Comparison of ENCODE assay signal across 1 cellular context in the genomic region with DNA sequence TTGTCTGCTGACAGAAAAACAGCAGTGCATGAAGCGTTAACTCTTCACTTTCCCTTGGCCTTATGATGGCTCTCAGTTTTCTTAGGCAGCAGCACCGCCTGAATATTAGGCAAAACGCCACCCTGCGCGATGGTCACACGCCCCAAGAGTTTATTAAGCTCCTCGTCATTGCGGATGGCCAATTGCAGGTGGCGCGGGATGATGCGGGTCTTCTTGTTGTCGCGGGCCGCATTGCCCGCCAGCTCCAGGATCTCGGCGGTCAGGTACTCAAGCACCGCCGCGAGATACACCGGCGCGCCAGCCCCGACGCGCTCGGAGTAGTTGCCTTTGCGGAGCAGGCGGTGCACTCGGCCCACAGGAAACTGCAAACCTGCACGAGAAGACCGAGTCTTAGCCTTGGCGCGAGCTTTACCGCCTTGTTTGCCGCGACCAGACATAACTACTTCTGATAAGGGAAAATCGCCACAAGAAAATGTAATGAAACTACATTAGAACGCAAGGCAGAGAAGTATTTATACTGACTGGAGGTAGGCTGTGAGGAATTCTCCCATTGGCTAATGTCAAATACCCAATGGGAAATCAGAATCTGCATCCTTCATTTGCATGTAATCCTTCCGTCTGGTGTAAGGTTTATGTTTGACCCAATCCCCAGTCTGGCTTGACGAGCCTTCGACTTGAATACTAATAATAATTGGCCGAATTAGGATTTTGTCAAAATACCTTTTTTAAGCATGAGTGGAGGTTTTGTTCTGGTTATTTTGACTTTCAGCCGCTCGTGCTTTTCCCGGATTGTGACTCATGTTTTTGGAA.
TF ChIP-seq lines count a peak whose summit lies in the region.

No MANE protein-coding gene starts in this region.

TF ChIP-seq in GM12878, 131 proteins besides CTCF, POLR2A, EP300 and RAD21 (continued from another document and continues in another):
- TF ChIP-seq E2F8 (IDR thresholded peaks at IDR 0.05; ENCODE audit: low read depth, partially characterized antibody) (no peak), ZBED1 (IDR thresholded peaks at IDR 0.05; ENCODE audit: borderline replicate concordance) (peak; percentile 93), PML (IDR thresholded peaks at IDR 0.05; ENCODE audit: low read length) (peak; percentile 98), BHLHE40 (IDR thresholded peaks at IDR 0.05; ENCODE audit: borderline replicate concordance in 1 of 2, low read depth in 2 of 2, low read length in 1 of 2) (peak in 1 of 2 experiments; percentile 23; a peak in 1 of 4 replicates), ASH2L (IDR thresholded peaks at IDR 0.05; ENCODE audit: borderline replicate concordance, low read depth) (no peak), KAT2A (conservative IDR thresholded peaks at IDR 0.05; ENCODE audit: control insufficient read depth, low read depth, low read length) (no peak), TARDBP (IDR thresholded peaks at IDR 0.05; ENCODE audit: borderline replicate concordance) (no peak), TCF3 (IDR thresholded peaks at IDR 0.05; ENCODE audit: borderline replicate concordance, insufficient read depth, low read depth, low read length) (peak; percentile 83; the same call in 1 of the 2 replicates), ZNF274 (IDR thresholded peaks at IDR 0.05; ENCODE audit: insufficient read depth, insufficient read length) (no peak), YBX1 (IDR thresholded peaks at IDR 0.05) (no peak), FOXK2 (IDR thresholded peaks at IDR 0.05) (no peak), POU2F2 (IDR thresholded peaks at IDR 0.05; ENCODE audit: borderline replicate concordance, low read depth, low read length) (peak; percentile 95), NBN (IDR thresholded peaks at IDR 0.05) (0 out of 2 replicates have a peak, but pooled peaks have one; percentile 13), TAF1 (IDR thresholded peaks at IDR 0.05; ENCODE audit: borderline replicate concordance, low read depth, low read length) (peak; percentile 43; the same call in 1 of the 2 replicates), CBX5 (IDR thresholded peaks at IDR 0.05; ENCODE audit: low read depth) (no peak), RELB (IDR thresholded peaks at IDR 0.05; ENCODE audit: low read depth) (peak; percentile 26; the same call in 1 of the 2 replicates), RUNX3 (IDR thresholded peaks at IDR 0.05; ENCODE audit: low read length) (peak; percentile 57), SREBF1 (IDR thresholded peaks at IDR 0.05; ENCODE audit: low read length) (no peak), NFXL1 (IDR thresholded peaks at IDR 0.05; ENCODE audit: borderline replicate concordance) (peak; percentile 92), ZNF687 (IDR thresholded peaks at IDR 0.05) (peak; percentile 64), GABPA (IDR thresholded peaks at IDR 0.05; ENCODE audit: low read depth) (no peak), RB1 (IDR thresholded peaks at IDR 0.05; ENCODE audit: borderline replicate concordance) (peak; percentile 66; the same call in 1 of the 2 replicates), SIN3A (IDR thresholded peaks at IDR 0.05; ENCODE audit: low read depth, low read length) (no peak; the same call in 1 of the 2 replicates), NRF1 (conservative IDR thresholded peaks at IDR 0.05; ENCODE audit: low read depth, low read length) (no peak), ZNF207 (IDR thresholded peaks at IDR 0.05; ENCODE audit: borderline replicate concordance) (0 out of 2 replicates have a peak, but pooled peaks have one; percentile 42), PKNOX1 (IDR thresholded peaks at IDR 0.05) (no peak), BRCA1 (IDR thresholded peaks at IDR 0.05; ENCODE audit: low read depth, low read length) (no peak), TBL1XR1 (IDR thresholded peaks at IDR 0.05; ENCODE audit: low read depth, low read length) (no peak), NFYA (IDR thresholded peaks at IDR 0.05; ENCODE audit: borderline replicate concordance, low read depth, low read length) (peak; percentile 51; the same call in 1 of the 2 replicates), JUND (IDR thresholded peaks at IDR 0.05; ENCODE audit: low read depth, low read length) (no peak)
- TF ChIP-seq, protein P1, sequence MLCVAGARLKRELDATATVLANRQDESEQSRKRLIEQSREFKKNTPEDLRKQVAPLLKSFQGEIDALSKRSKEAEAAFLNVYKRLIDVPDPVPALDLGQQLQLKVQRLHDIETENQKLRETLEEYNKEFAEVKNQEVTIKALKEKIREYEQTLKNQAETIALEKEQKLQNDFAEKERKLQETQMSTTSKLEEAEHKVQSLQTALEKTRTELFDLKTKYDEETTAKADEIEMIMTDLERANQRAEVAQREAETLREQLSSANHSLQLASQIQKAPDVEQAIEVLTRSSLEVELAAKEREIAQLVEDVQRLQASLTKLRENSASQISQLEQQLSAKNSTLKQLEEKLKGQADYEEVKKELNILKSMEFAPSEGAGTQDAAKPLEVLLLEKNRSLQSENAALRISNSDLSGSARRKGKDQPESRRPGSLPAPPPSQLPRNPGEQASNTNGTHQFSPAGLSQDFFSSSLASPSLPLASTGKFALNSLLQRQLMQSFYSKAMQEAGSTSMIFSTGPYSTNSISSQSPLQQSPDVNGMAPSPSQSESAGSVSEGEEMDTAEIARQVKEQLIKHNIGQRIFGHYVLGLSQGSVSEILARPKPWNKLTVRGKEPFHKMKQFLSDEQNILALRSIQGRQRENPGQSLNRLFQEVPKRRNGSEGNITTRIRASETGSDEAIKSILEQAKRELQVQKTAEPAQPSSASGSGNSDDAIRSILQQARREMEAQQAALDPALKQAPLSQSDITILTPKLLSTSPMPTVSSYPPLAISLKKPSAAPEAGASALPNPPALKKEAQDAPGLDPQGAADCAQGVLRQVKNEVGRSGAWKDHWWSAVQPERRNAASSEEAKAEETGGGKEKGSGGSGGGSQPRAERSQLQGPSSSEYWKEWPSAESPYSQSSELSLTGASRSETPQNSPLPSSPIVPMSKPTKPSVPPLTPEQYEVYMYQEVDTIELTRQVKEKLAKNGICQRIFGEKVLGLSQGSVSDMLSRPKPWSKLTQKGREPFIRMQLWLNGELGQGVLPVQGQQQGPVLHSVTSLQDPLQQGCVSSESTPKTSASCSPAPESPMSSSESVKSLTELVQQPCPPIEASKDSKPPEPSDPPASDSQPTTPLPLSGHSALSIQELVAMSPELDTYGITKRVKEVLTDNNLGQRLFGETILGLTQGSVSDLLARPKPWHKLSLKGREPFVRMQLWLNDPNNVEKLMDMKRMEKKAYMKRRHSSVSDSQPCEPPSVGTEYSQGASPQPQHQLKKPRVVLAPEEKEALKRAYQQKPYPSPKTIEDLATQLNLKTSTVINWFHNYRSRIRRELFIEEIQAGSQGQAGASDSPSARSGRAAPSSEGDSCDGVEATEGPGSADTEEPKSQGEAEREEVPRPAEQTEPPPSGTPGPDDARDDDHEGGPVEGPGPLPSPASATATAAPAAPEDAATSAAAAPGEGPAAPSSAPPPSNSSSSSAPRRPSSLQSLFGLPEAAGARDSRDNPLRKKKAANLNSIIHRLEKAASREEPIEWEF (IDR thresholded peaks at IDR 0.05; ENCODE audit: insufficient replicate concordance, low read depth, low read length), result no peak
- TF ChIP-seq, protein P2, sequence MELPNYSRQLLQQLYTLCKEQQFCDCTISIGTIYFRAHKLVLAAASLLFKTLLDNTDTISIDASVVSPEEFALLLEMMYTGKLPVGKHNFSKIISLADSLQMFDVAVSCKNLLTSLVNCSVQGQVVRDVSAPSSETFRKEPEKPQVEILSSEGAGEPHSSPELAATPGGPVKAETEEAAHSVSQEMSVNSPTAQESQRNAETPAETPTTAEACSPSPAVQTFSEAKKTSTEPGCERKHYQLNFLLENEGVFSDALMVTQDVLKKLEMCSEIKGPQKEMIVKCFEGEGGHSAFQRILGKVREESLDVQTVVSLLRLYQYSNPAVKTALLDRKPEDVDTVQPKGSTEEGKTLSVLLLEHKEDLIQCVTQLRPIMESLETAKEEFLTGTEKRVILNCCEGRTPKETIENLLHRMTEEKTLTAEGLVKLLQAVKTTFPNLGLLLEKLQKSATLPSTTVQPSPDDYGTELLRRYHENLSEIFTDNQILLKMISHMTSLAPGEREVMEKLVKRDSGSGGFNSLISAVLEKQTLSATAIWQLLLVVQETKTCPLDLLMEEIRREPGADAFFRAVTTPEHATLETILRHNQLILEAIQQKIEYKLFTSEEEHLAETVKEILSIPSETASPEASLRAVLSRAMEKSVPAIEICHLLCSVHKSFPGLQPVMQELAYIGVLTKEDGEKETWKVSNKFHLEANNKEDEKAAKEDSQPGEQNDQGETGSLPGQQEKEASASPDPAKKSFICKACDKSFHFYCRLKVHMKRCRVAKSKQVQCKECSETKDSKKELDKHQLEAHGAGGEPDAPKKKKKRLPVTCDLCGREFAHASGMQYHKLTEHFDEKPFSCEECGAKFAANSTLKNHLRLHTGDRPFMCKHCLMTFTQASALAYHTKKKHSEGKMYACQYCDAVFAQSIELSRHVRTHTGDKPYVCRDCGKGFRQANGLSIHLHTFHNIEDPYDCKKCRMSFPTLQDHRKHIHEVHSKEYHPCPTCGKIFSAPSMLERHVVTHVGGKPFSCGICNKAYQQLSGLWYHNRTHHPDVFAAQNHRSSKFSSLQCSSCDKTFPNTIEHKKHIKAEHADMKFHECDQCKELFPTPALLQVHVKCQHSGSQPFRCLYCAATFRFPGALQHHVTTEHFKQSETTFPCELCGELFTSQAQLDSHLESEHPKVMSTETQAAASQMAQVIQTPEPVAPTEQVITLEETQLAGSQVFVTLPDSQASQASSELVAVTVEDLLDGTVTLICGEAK (IDR thresholded peaks at IDR 0.05; ENCODE audit: borderline replicate concordance), result peak; percentile 38; the same call in 1 of the 2 replicates
- TF ChIP-seq, protein P3, sequence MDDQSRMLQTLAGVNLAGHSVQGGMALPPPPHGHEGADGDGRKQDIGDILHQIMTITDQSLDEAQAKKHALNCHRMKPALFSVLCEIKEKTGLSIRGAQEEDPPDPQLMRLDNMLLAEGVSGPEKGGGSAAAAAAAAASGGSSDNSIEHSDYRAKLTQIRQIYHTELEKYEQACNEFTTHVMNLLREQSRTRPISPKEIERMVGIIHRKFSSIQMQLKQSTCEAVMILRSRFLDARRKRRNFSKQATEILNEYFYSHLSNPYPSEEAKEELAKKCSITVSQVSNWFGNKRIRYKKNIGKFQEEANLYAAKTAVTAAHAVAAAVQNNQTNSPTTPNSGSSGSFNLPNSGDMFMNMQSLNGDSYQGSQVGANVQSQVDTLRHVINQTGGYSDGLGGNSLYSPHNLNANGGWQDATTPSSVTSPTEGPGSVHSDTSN (IDR thresholded peaks at IDR 0.05; ENCODE audit: insufficient replicate concordance, low read depth, low read length), result no peak
